Comparison of ENCODE assay signal across 22 cellular contexts in the genomic region with DNA sequence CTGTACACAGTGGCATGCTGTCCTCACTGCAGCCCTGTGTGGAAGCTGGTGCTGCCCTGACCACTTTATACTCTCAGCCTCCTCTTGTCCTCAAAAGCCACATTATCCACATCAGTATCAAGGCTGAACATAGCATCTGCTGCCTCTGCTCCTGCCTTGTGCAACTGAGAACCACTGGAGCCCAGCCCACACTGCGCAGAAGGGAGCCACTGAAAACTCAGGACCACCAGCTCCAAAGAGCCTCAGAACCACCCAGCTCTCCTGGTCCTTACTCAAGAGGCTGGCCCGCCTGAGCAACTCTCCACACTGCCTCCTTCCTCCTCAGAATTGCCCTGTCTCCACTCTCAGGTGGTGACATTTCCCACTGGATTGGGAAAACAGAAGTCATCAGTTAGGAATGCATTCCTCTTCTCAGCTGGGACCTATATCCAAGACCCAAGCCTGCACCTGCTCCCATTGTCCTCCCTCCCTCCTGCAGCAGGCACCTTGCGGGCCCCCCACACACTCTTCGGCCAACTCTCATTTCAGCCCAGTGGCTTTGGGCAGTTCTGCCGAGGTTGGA. TPM values are rescaled to one million over a fixed set of nuclear protein-coding genes. Genes with fewer than 3 reads are reported as not detected.
"Had no signal": no experiment of that assay in that cellular context is flagged by ENCODE, and none has a peak within 500 bp of the region (broad histone marks: within the 10 kb centered on the region; RNA-seq: fewer than 3 reads in every experiment).

No MANE protein-coding gene starts in this region.

- H3K4me3 ChIP-seq: body of pancreas, lung, transverse colon had no signal

- ATAC-seq: body of pancreas, left lobe of liver had no signal

- H3K4me3 Mint-ChIP-seq: endodermal cell; nephron; stimulated activated naive CD8-positive, alpha-beta T cell treated with anti-CD3 and anti-CD28 coated beads, Interleukin-15, Interleukin-2, amounts not matched to agents 100 ng/mL and 50 ng/mL, for 24 hours had no signal

- DNase-seq: activated CD4-positive, alpha-beta T cell treated with anti-CD3 and anti-CD28 coated beads for 1 hour; activated CD4-positive, alpha-beta T cell treated with anti-CD3 and anti-CD28 coated beads, Interleukin-2, amount 50 U/mL, for 4 hours; activated naive CD4-positive, alpha-beta T cell treated with Interleukin-2 at 50 U/mL for 16 hours; body of pancreas; caudate nucleus; foreskin fibroblast; hippocampal formation; midbrain; nucleus accumbens; stimulated activated CD4-positive, alpha-beta T cell treated with anti-CD3 and anti-CD28 coated beads, Interleukin-12 subunit alpha, Interleukin-12 subunit beta, amount 100 ng/mL, for 4 hours; stimulated activated CD4-positive, alpha-beta T cell treated with anti-CD3 and anti-CD28 coated beads, Interleukin-1b, Interleukin-23, amount 100 ng/mL, for 48 hours; transverse colon; WERI-Rb-1 had no signal

- H3K36me3 ChIP-seq: transverse colon, WERI-Rb-1 had no signal

- H3K27ac ChIP-seq: body of pancreas, epithelial cell of prostate, transverse colon, WERI-Rb-1 had no signal

- H3K27ac Mint-ChIP-seq: endodermal cell; nephron; stimulated activated naive CD8-positive, alpha-beta T cell treated with anti-CD3 and anti-CD28 coated beads, Interleukin-15, Interleukin-2, amounts not matched to agents 100 ng/mL and 50 ng/mL, for 24 hours had no signal

- H3K9me3 Mint-ChIP-seq: endodermal cell; nephron; stimulated activated naive CD8-positive, alpha-beta T cell treated with anti-CD3 and anti-CD28 coated beads, Interleukin-15, Interleukin-2, amounts not matched to agents 100 ng/mL and 50 ng/mL, for 24 hours had no signal

- H3K27me3 ChIP-seq: body of pancreas had no signal

RNA-seq across cellular contexts. Expression of a gene that starts 7.0 kb away (rescaled TPM):
- total RNA-seq: body of pancreas; endodermal cell; glomerular endothelial cell; lung; T-helper 2 cell treated with Interferon-gamma antibody and Interleukin-4, amounts not matched to agents 100 ng/mL and 5 ng/mL, for 36 hours; transverse colon had no signal
- polyA plus RNA-seq: keratinocyte had no signal

RNA-seq across cellular contexts. Expression of a gene that starts 10.5 kb away (rescaled TPM):
- total RNA-seq: glomerular endothelial cell; T-helper 2 cell treated with Interferon-gamma antibody and Interleukin-4, amounts not matched to agents 100 ng/mL and 5 ng/mL, for 36 hours had no signal

RNA-seq across cellular contexts. Expression of a gene that starts 37.1 kb away (rescaled TPM):
- total RNA-seq: body of pancreas; endodermal cell; T-helper 2 cell treated with Interferon-gamma antibody and Interleukin-4, amounts not matched to agents 100 ng/mL and 5 ng/mL, for 36 hours had no signal
- polyA plus RNA-seq: keratinocyte had no signal
